1 cellular context compared by ENCODE assay signal in genomic region chr1:205811660-205812059, GRCh38.
TF ChIP-seq lines count a peak whose summit lies in the region.

No MANE protein-coding gene starts in this region.

TF ChIP-seq in SK-N-SH, 30 proteins besides CTCF, POLR2A, EP300 and RAD21 (continued from another document):
- TF ChIP-seq REST (IDR thresholded peaks at IDR 0.05; ENCODE audit: low read depth, low read length), result no peak
- TF ChIP-seq ZBTB33 (IDR thresholded peaks at IDR 0.05; ENCODE audit: borderline replicate concordance, low read depth), result no peak
- TF ChIP-seq SIN3A (IDR thresholded peaks at IDR 0.05; ENCODE audit: borderline replicate concordance, low read depth, low read length), result no peak
- no peak for TF ChIP-seq IRF3 (IDR thresholded peaks at IDR 0.05; ENCODE audit: low read depth, low read length)
- TF ChIP-seq MEF2A (IDR thresholded peaks at IDR 0.05; ENCODE audit: borderline replicate concordance, low read depth), result no peak
- no peak for TF ChIP-seq USF2 (IDR thresholded peaks at IDR 0.05; ENCODE audit: borderline replicate concordance, low read depth, low read length)
- TF ChIP-seq TCF12 (IDR thresholded peaks at IDR 0.05), result no peak
- no peak for TF ChIP-seq GATA2 (CRISPR knock-in tag; IDR thresholded peaks at IDR 0.05)
- TF ChIP-seq TEAD4 (IDR thresholded peaks at IDR 0.05; ENCODE audit: borderline replicate concordance, insufficient read depth), result no peak
- TF ChIP-seq YY1 (IDR thresholded peaks at IDR 0.05; ENCODE audit: low read depth), result no peak
- TF ChIP-seq MXI1 (IDR thresholded peaks at IDR 0.05; ENCODE audit: low read depth, low read length), result no peak
